In genomic region chr7:100089458-100090201, GRCh38 we compare ENCODE assay signal across 8 cellular contexts. TPM values are rescaled to one million over a fixed set of nuclear protein-coding genes. Genes with fewer than 3 reads are reported as not detected.
DNase-seq lines count a peak whose midpoint lies in the region; ATAC-seq and TF ChIP-seq lines count a peak whose summit lies in the region.

No MANE protein-coding gene starts in this region.

- H3K27me3 Mint-ChIP-seq in IgD-negative memory B cell, result peaks cover 2% of the 10 kb centered on the region

- TF ChIP-seq POLR2A in breast epithelium (IDR thresholded peaks at IDR 0.05), result no peak

- no peak for DNase-seq in breast epithelium (ENCODE audit: low spot score in 2 of 2)
- no peak for DNase-seq in DMS153 treated with DMSO at 0.1 percent for 48 hours (lab: John Stamatoyannopoulos, UW; ENCODE audit: unreplicated experiment)
- DNase-seq in germinal center (ENCODE audit: low spot score), result no peak

- H3K4me3 ChIP-seq in ACC112 (ENCODE audit: low read depth, low read length) (peak overlapping the region; percentile 82), breast epithelium (peak overlapping the region; percentile 57 to 87 (median 78)), mucosa of rectum (ENCODE audit: low read length in 2 of 2) (peak overlapping the region; percentile 91 to 95)

- H3K27ac Mint-ChIP-seq in IgD-negative memory B cell, result peak overlapping the region; percentile 94 to 99 (median 95)

- peaks cover 22% of the 10 kb centered on the region for H3K79me2 ChIP-seq in ACC112 (ENCODE audit: control insufficient read depth, insufficient read depth, low read length, unreplicated experiment)

- TF ChIP-seq CTCF in breast epithelium (IDR thresholded peaks at IDR 0.05), result no peak

- peaks cover 34% of the 10 kb centered on the region for H3K36me3 ChIP-seq in ACC112 (ENCODE audit: insufficient read depth, low read length)
- H3K36me3 ChIP-seq in breast epithelium, result peaks cover 9% of the 10 kb centered on the region
- H3K36me3 ChIP-seq in mucosa of rectum (ENCODE audit: control insufficient read depth in 2 of 2, insufficient read depth in 2 of 2, low read length in 2 of 2), result peaks cover 40 to 46% of the 10 kb centered on the region in 2 donors

- peak overlapping the region; percentile 84 to 95 (median 94) for H3K4me3 Mint-ChIP-seq in IgD-negative memory B cell

- no peaks in the 10 kb centered on the region for H3K36me3 Mint-ChIP-seq in IgD-negative memory B cell

- H3K27ac ChIP-seq in ACC112 (ENCODE audit: low read depth, low read length) (peak overlapping the region; percentile 95), breast epithelium (peak overlapping the region; percentile 88 to 90), mucosa of rectum (ENCODE audit: low read depth in 2 of 2, low read length in 2 of 2) (peak overlapping the region in 1 of 2 donors; percentile 89)

- no peaks in the 10 kb centered on the region for H3K9me3 Mint-ChIP-seq in IgD-negative memory B cell

- ATAC-seq in GM19463 (IDR thresholded peaks at IDR 0.05; ENCODE audit: unreplicated experiment) (no peak), HG03442 (IDR thresholded peaks at IDR 0.05; ENCODE audit: unreplicated experiment) (no peak)

- intact Hi-C loops in breast epithelium (cut with DNase I; ENCODE audit: low total_unique reads), result loop anchor here (10.0 kb wide), 2 partner anchors 55 to 75 kb away; partner anchors contain the start of genes LAMTOR4 and ZKSCAN1

- H3K9ac ChIP-seq in mucosa of rectum (ENCODE audit: low read depth in 1 of 2, low read length in 2 of 2), result peak overlapping the region; percentile 80 to 93

- H3K27me3 ChIP-seq in ACC112 (ENCODE audit: insufficient read depth, low read length) (no peaks in the 10 kb centered on the region), breast epithelium (no peaks in the 10 kb centered on the region), mucosa of rectum (ENCODE audit: control insufficient read depth in 2 of 2, insufficient read depth in 2 of 2, low read length in 2 of 2) (no peaks in the 10 kb centered on the region)

- no peaks in the 10 kb centered on the region for H3K9me3 ChIP-seq in breast epithelium
- H3K9me3 ChIP-seq in mucosa of rectum (ENCODE audit: control insufficient read depth in 2 of 2, low read length in 2 of 2), result no peaks in the 10 kb centered on the region

- peaks cover 10 to 20% (median 14%) of the 10 kb centered on the region in 3 donors for H3K4me1 Mint-ChIP-seq in IgD-negative memory B cell

- peaks cover 32% of the 10 kb centered on the region for H3K4me1 ChIP-seq in ACC112 (ENCODE audit: control insufficient read depth, insufficient read depth, low read length, unreplicated experiment)
- H3K4me1 ChIP-seq in breast epithelium, result peaks cover 0 to 3% of the 10 kb centered on the region in 2 donors
- H3K4me1 ChIP-seq in mucosa of rectum (ENCODE audit: control insufficient read depth in 2 of 2, insufficient read depth in 2 of 2, low read length in 2 of 2), result peaks cover 11 to 12% of the 10 kb centered on the region in 2 donors

- H2AFZ ChIP-seq in ACC112 (ENCODE audit: low read length, unreplicated experiment), result peak overlapping the region; percentile 26

RNA-seq across cellular contexts. Expression of gene COPS6, which starts 0.9 kb away (rescaled TPM):
- 121 TPM for polyA plus RNA-seq in IgD-negative memory B cell
- 10 to 100 TPM; 40.8 to 73.4 (median 49.6) TPM for total RNA-seq in breast epithelium

RNA-seq across cellular contexts. Expression of gene ZNF3, which starts 8.1 kb away (rescaled TPM):
- polyA plus RNA-seq in IgD-negative memory B cell, result 31.7 TPM
- 10 to 100 TPM; 19.4 to 43.6 (median 31.5) TPM for total RNA-seq in breast epithelium

RNA-seq across cellular contexts. Expression of gene MCM7, which starts 11.6 kb away (rescaled TPM):
- polyA plus RNA-seq in IgD-negative memory B cell, result 33.4 TPM
- 10 to 100 TPM; 46.9 to 51.7 (median 50.1) TPM for total RNA-seq in breast epithelium

RNA-seq across cellular contexts. Expression of gene AP4M1, which starts 11.8 kb away (rescaled TPM):
- 4.5 TPM for polyA plus RNA-seq in IgD-negative memory B cell
- total RNA-seq in breast epithelium, result 10 to 100 TPM; 13.8 to 23.3 (median 18.7) TPM

RNA-seq across cellular contexts. Expression of gene TAF6, which starts 29.5 kb away (rescaled TPM):
- 31.5 TPM for polyA plus RNA-seq in IgD-negative memory B cell
- total RNA-seq in breast epithelium, result 10 to 100 TPM; 31.5 to 35.0 (median 34.4) TPM
